ENCODE assay signal across 1 cellular context in the genomic region with DNA sequence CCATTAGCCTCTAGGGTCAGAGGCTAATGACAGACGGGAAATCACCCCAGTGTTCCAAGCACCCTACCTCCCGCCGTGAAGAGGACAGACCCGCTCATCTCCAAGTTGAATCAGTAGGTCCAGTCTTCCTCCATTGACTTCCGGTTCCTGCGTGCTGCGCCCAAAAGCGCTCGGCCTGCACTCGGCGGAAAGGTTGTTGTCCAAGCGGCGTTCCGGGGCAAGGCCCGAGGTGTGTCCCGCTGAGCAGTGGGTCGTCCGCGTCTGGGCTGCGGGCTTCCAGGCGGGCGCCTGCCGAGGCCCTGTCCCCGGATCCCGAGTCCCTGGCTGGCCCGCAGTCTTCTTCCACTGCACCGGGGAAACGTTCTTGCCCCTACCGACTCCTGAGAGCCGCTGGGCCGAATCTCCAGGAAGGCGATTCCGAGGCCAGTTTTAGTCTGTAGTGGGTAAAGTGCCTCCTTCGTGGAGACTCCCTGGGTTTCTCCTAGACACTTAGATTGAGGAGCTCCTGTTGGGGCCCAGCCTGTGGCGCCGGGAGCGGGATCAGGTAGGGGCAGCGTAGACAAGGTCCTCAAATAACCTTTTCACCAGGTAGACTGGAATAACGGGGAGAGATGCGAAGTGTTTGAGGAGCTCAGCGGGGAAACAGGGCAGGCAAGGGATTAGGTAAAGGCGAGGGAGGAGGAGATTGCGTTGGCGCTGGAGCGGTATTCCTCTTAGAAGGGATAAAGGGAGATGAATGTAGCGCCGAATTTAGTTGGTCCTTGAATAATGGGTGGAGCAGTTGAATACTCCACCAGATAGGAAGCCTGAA.
TF ChIP-seq lines count a peak whose summit lies in the region.

Gene TEFM, minus strand, starts transcription at position 138 of the 811 bp plus-strand sequence. Its CDS starts 40 bp downstream, at position 98.

TF ChIP-seq in HEK293, 187 proteins besides CTCF, POLR2A, EP300 and RAD21 (continued from another document and continues in another):
- TF ChIP-seq HIC1 (tag by site-specific recombination; IDR thresholded peaks at IDR 0.05) (no peak), ZNF837 (tag by site-specific recombination; IDR thresholded peaks at IDR 0.05) (0 out of 2 replicates have a peak, but pooled peaks have one; percentile 48), ZNF248 (tag by site-specific recombination; IDR thresholded peaks at IDR 0.05) (no peak), FEZF1 (tag by site-specific recombination; IDR thresholded peaks at IDR 0.05) (peak; percentile 28; the same call in 1 of the 2 replicates), ZNF792 (tag by site-specific recombination; IDR thresholded peaks at IDR 0.05) (peak; percentile 90), SP7 (tag by site-specific recombination; IDR thresholded peaks at IDR 0.05) (peak; percentile 95), ZNF202 (tag by site-specific recombination; IDR thresholded peaks at IDR 0.05; ENCODE audit: borderline replicate concordance) (no peak), ZNF510 (tag by site-specific recombination; IDR thresholded peaks at IDR 0.05; ENCODE audit: insufficient replicate concordance) (no peak), ZNF560 (tag by site-specific recombination; IDR thresholded peaks at IDR 0.05; ENCODE audit: borderline replicate concordance) (no peak), ZNF654 (tag by site-specific recombination; IDR thresholded peaks at IDR 0.05; ENCODE audit: low read depth) (no peak), ZNF341 (tag by site-specific recombination; IDR thresholded peaks at IDR 0.05; ENCODE audit: low read depth) (peak; percentile 81), ZNF354C (tag by site-specific recombination; IDR thresholded peaks at IDR 0.05; ENCODE audit: borderline replicate concordance, low read depth) (no peak), ZNF18 (tag by site-specific recombination; IDR thresholded peaks at IDR 0.05) (peak; percentile 77), IKZF3 (tag by site-specific recombination; IDR thresholded peaks at IDR 0.05) (peak; percentile 71), ZNF544 (tag by site-specific recombination; IDR thresholded peaks at IDR 0.05) (no peak), MEIS1 (CRISPR knock-in tag; IDR thresholded peaks at IDR 0.05; ENCODE audit: borderline replicate concordance) (no peak; the same call in 1 of the 2 replicates), TSHZ1 (tag by site-specific recombination; IDR thresholded peaks at IDR 0.05; ENCODE audit: borderline replicate concordance) (peak; percentile 72), ZBTB8A (tag by site-specific recombination; IDR thresholded peaks at IDR 0.05) (peak; percentile 92), ZNF324 (tag by site-specific recombination; IDR thresholded peaks at IDR 0.05) (peak; percentile 97), ZNF112 (tag by site-specific recombination; IDR thresholded peaks at IDR 0.05) (no peak), ZNF121 (tag by site-specific recombination; IDR thresholded peaks at IDR 0.05) (peak; percentile 75), ZNF221 (tag by site-specific recombination; IDR thresholded peaks at IDR 0.05; ENCODE audit: borderline replicate concordance) (no peak), ZFP37 (tag by site-specific recombination; IDR thresholded peaks at IDR 0.05) (peak; percentile 100), GLI4 (tag by site-specific recombination; IDR thresholded peaks at IDR 0.05) (peak; percentile 98), ZNF175 (tag by site-specific recombination; IDR thresholded peaks at IDR 0.05) (no peak), OSR2 (tag by site-specific recombination; IDR thresholded peaks at IDR 0.05) (no peak), ZNF626 (tag by site-specific recombination; IDR thresholded peaks at IDR 0.05) (no peak), ZNF785 (tag by site-specific recombination; IDR thresholded peaks at IDR 0.05) (peak; percentile 91), ZNF561 (tag by site-specific recombination; IDR thresholded peaks at IDR 0.05; ENCODE audit: borderline replicate concordance) (peak; percentile 97), BCL11A (tag by site-specific recombination; IDR thresholded peaks at IDR 0.05; ENCODE audit: low read depth) (no peak), SCRT1 (tag by site-specific recombination; IDR thresholded peaks at IDR 0.05; ENCODE audit: borderline replicate concordance) (no peak), ZBTB20 (tag by site-specific recombination; IDR thresholded peaks at IDR 0.05) (peak; percentile 94), OVOL3 (tag by site-specific recombination; IDR thresholded peaks at IDR 0.05) (peak; percentile 84; the same call in 1 of the 2 replicates), ZNF549 (tag by site-specific recombination; IDR thresholded peaks at IDR 0.05) (no peak), ZNF677 (tag by site-specific recombination; IDR thresholded peaks at IDR 0.05) (no peak)
- TF ChIP-seq, protein P1, sequence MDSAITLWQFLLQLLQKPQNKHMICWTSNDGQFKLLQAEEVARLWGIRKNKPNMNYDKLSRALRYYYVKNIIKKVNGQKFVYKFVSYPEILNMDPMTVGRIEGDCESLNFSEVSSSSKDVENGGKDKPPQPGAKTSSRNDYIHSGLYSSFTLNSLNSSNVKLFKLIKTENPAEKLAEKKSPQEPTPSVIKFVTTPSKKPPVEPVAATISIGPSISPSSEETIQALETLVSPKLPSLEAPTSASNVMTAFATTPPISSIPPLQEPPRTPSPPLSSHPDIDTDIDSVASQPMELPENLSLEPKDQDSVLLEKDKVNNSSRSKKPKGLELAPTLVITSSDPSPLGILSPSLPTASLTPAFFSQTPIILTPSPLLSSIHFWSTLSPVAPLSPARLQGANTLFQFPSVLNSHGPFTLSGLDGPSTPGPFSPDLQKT (IDR thresholded peaks at IDR 0.05; ENCODE audit: borderline replicate concordance, low read depth, low read length) = no peak
- TF ChIP-seq, protein P2, sequence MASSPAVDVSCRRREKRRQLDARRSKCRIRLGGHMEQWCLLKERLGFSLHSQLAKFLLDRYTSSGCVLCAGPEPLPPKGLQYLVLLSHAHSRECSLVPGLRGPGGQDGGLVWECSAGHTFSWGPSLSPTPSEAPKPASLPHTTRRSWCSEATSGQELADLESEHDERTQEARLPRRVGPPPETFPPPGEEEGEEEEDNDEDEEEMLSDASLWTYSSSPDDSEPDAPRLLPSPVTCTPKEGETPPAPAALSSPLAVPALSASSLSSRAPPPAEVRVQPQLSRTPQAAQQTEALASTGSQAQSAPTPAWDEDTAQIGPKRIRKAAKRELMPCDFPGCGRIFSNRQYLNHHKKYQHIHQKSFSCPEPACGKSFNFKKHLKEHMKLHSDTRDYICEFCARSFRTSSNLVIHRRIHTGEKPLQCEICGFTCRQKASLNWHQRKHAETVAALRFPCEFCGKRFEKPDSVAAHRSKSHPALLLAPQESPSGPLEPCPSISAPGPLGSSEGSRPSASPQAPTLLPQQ (tag by site-specific recombination; IDR thresholded peaks at IDR 0.05) = peak; percentile 89
- TF ChIP-seq, protein P3, sequence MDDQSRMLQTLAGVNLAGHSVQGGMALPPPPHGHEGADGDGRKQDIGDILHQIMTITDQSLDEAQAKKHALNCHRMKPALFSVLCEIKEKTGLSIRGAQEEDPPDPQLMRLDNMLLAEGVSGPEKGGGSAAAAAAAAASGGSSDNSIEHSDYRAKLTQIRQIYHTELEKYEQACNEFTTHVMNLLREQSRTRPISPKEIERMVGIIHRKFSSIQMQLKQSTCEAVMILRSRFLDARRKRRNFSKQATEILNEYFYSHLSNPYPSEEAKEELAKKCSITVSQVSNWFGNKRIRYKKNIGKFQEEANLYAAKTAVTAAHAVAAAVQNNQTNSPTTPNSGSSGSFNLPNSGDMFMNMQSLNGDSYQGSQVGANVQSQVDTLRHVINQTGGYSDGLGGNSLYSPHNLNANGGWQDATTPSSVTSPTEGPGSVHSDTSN (CRISPR knock-in tag; IDR thresholded peaks at IDR 0.05) = peak; percentile 95
- TF ChIP-seq, protein P4, sequence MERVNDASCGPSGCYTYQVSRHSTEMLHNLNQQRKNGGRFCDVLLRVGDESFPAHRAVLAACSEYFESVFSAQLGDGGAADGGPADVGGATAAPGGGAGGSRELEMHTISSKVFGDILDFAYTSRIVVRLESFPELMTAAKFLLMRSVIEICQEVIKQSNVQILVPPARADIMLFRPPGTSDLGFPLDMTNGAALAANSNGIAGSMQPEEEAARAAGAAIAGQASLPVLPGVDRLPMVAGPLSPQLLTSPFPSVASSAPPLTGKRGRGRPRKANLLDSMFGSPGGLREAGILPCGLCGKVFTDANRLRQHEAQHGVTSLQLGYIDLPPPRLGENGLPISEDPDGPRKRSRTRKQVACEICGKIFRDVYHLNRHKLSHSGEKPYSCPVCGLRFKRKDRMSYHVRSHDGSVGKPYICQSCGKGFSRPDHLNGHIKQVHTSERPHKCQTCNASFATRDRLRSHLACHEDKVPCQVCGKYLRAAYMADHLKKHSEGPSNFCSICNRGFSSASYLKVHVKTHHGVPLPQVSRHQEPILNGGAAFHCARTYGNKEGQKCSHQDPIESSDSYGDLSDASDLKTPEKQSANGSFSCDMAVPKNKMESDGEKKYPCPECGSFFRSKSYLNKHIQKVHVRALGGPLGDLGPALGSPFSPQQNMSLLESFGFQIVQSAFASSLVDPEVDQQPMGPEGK (tag by site-specific recombination; IDR thresholded peaks at IDR 0.05) = peak; percentile 64
- TF ChIP-seq, protein P5, sequence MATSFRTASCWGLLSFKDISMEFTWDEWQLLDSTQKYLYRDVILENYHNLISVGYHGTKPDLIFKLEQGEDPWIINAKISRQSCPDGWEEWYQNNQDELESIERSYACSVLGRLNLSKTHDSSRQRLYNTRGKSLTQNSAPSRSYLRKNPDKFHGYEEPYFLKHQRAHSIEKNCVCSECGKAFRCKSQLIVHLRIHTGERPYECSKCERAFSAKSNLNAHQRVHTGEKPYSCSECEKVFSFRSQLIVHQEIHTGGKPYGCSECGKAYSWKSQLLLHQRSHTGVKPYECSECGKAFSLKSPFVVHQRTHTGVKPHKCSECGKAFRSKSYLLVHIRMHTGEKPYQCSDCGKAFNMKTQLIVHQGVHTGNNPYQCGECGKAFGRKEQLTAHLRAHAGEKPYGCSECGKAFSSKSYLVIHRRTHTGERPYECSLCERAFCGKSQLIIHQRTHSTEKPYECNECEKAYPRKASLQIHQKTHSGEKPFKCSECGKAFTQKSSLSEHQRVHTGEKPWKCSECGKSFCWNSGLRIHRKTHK (tag by site-specific recombination; IDR thresholded peaks at IDR 0.05) = no peak
- TF ChIP-seq, protein P6, sequence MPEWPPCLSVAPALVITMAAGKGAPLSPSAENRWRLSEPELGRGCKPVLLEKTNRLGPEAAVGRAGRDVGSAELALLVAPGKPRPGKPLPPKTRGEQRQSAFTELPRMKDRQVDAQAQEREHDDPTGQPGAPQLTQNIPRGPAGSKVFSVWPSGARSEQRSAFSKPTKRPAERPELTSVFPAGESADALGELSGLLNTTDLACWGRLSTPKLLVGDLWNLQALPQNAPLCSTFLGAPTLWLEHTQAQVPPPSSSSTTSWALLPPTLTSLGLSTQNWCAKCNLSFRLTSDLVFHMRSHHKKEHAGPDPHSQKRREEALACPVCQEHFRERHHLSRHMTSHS (tag by site-specific recombination; IDR thresholded peaks at IDR 0.05) = no peak
- TF ChIP-seq, protein P7, sequence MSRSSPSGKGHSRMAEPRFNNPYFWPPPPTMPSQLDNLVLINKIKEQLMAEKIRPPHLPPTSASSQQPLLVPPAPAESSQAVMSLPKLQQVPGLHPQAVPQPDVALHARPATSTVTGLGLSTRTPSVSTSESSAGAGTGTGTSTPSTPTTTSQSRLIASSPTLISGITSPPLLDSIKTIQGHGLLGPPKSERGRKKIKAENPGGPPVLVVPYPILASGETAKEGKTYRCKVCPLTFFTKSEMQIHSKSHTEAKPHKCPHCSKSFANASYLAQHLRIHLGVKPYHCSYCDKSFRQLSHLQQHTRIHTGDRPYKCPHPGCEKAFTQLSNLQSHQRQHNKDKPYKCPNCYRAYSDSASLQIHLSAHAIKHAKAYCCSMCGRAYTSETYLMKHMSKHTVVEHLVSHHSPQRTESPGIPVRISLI (tag by site-specific recombination; IDR thresholded peaks at IDR 0.05) = peak; percentile 31; the same call in 1 of the 2 replicates
